14 cellular contexts compared by ENCODE assay signal in the genomic region with DNA sequence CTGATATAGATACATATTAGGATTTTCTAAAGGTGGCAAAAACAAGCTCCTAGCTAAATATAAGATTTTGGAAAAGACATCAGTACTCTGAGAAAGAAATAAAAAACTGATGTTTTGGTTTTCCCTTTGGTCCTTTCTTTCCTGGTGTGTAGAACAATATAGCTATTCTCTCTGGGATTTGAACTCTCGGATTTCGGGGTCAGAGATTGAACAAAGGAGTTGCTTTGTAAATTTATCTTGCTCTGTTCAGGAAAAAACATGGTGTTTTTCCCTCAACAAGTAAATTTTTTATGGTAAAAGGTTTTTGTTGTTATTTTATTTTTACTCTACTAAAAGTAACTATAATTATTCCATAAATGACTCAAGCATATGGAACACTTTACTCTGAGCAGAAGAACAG.
A peak's percentile ranks its signal among the peaks of the same experiment; 100 is the strongest.
DNase-seq lines count a peak whose midpoint lies in the region; ATAC-seq and TF ChIP-seq lines count a peak whose summit lies in the region.
"Had no signal": no experiment of that assay in that cellular context is flagged by ENCODE, and none has a peak within 500 bp of the region (broad histone marks: within the 10 kb centered on the region; RNA-seq: fewer than 3 reads in every experiment).

No MANE protein-coding gene starts in this region.

- peak overlapping the region; percentile 57 for H3K4me3 Mint-ChIP-seq in neural crest cell
- H3K4me3 Mint-ChIP-seq: CD4-positive, alpha-beta memory T cell had no signal

- peaks cover 40% of the 10 kb centered on the region for H3K4me1 Mint-ChIP-seq in neural crest cell
- H3K4me1 Mint-ChIP-seq: CD4-positive, alpha-beta memory T cell had no signal

- no peaks in the 10 kb centered on the region for H3K27me3 Mint-ChIP-seq in neural crest cell (ENCODE audit: low read depth)
- H3K27me3 Mint-ChIP-seq: CD4-positive, alpha-beta memory T cell had no signal

- H3K27ac Mint-ChIP-seq in neural crest cell (ENCODE audit: unreplicated experiment): peak overlapping the region; percentile 10
- H3K27ac Mint-ChIP-seq: CD4-positive, alpha-beta memory T cell had no signal

- ATAC-seq in HG03025 (IDR thresholded peaks at IDR 0.05; ENCODE audit: low FRiP score, unreplicated experiment): no peak

- peaks cover 9% of the 10 kb centered on the region for H3K9me3 Mint-ChIP-seq in neural crest cell

- H3K36me3 Mint-ChIP-seq in neural crest cell (ENCODE audit: low read depth): peaks cover 3% of the 10 kb centered on the region
- H3K36me3 Mint-ChIP-seq: CD4-positive, alpha-beta memory T cell had no signal

- TF ChIP-seq CTCF in neural crest cell (conservative IDR thresholded peaks at IDR 0.05): no peak

- peak; percentile 12 for DNase-seq in epidermal melanocyte (ENCODE audit: insufficient read length, low spot score)
- DNase-seq in neural crest cell (ENCODE audit: low read depth, low spot score): no peak
- peak; percentile 17 for DNase-seq in pons (ENCODE audit: low spot score)
- no peak for DNase-seq in mucosa of gallbladder (ENCODE audit: low spot score)
- no peak for DNase-seq in NCI-H1694 (lab: John Stamatoyannopoulos, UW)
- DNase-seq: C1 segment of cervical spinal cord; Caco-2; CD4-positive, alpha-beta memory T cell; DMS153; DND-41; GM23248; H7; HCEC 1CT had no signal

Comparison
In these comparisons a context has a peak if more than half of its experiments do, and no peak if none do; other contexts are left out.
1. DNase-seq: peak in epidermal melanocyte (single experiment) and pons (single experiment); none in neural crest cell (single experiment), mucosa of gallbladder (single experiment) and NCI-H1694 (single experiment).